25 cellular contexts compared by ENCODE assay signal in genomic region chr5:170446365-170446764, GRCh38. TPM values are rescaled to one million over a fixed set of nuclear protein-coding genes. Genes with fewer than 3 reads are reported as not detected.
"Had no signal": no experiment of that assay in that cellular context is flagged by ENCODE, and none has a peak within 500 bp of the region (broad histone marks: within the 10 kb centered on the region; RNA-seq: fewer than 3 reads in every experiment).

No MANE protein-coding gene starts in this region.

- H3K4me3 ChIP-seq: stomach, suprapubic skin, testis, thoracic aorta, thyroid gland, tibial artery, tibial nerve, transverse colon, upper lobe of left lung, upper lobe of right lung, uterus had no signal

- H3K9me3 ChIP-seq: suprapubic skin, testis, thoracic aorta, thyroid gland, transverse colon, upper lobe of right lung, uterus had no signal

- ATAC-seq: stimulated activated effector memory CD8-positive, alpha-beta T cell treated with anti-CD3 and anti-CD28 coated beads, Interleukin-12 subunit alpha, Interleukin-12 subunit beta, amount 100 ng/mL, for 72 hours; stimulated activated memory B cell treated with anti-CD40 and anti-IgM and Interleukin-4, amounts not matched to agents 10 μg/mL and 1 μg/mL and 100 μg/mL, for 72 hours; stimulated activated naive B cell treated with anti-CD40 and anti-IgM and Interleukin-4, amounts not matched to agents 10 μg/mL and 1 μg/mL and 100 μg/mL, for 72 hours; stimulated activated naive CD8-positive, alpha-beta T cell treated with anti-CD3 and anti-CD28 coated beads, Interleukin-15, amount 100 ng/mL, for 72 hours; stimulated activated naive CD8-positive, alpha-beta T cell treated with anti-CD3 and anti-CD28 coated beads, Interleukin-15, Interleukin-2, amounts not matched to agents 100 U/mL and 50 U/mL, for 24 hours; upper lobe of right lung had no signal

- H3K4me1 ChIP-seq: stomach, suprapubic skin, testis, thyroid gland, tibial artery, tibial nerve, transverse colon, upper lobe of left lung, upper lobe of right lung, uterus had no signal

- DNase-seq: stimulated activated CD4-positive, alpha-beta T cell treated with anti-CD3 and anti-CD28 coated beads, Interleukin-2, amount 100 ng/mL, for 48 hours; stimulated activated CD4-positive, alpha-beta T cell treated with anti-CD3 and anti-CD28 coated beads, Interleukin-4, amount 100 ng/mL, for 1 hour; stimulated activated CD4-positive, alpha-beta T cell treated with anti-CD3 and anti-CD28 coated beads, Interleukin-4, amount 100 ng/mL, for 24 hours; stimulated activated CD4-positive, alpha-beta T cell treated with anti-CD3 and anti-CD28 coated beads, Interleukin-4, amount 100 ng/mL, for 4 hours; stimulated activated CD8-positive, alpha-beta memory T cell treated with anti-CD3 and anti-CD28 coated beads, Interleukin-4, amount 100 ng/mL, for 48 hours; stimulated activated naive B cell treated with anti-CD40 and anti-IgM and Interleukin-4, amounts not matched to agents 10 μg/mL and 1 μg/mL and 100 μg/mL, for 72 hours; stimulated activated naive CD4-positive, alpha-beta T cell; stimulated activated naive CD4-positive, alpha-beta T cell treated with Interleukin-2 at 50 U/mL for 16 hours; stimulated activated naive CD8-positive, alpha-beta T cell treated with anti-CD3 and anti-CD28 coated beads, Interleukin-15, amount 100 ng/mL, for 72 hours; stimulated activated naive CD8-positive, alpha-beta T cell treated with anti-CD3 and anti-CD28 coated beads, Interleukin-15, Interleukin-2, amounts not matched to agents 100 U/mL and 50 U/mL, for 24 hours; stomach; substantia nigra; testis; thyroid gland; tibial artery; transverse colon; upper lobe of left lung; upper lobe of right lung; uterus had no signal

- H3K27me3 ChIP-seq: stomach, suprapubic skin, testis, thyroid gland, tibial artery, tibial nerve, transverse colon, upper lobe of left lung, upper lobe of right lung, uterus had no signal

- H3K36me3 ChIP-seq: stomach, suprapubic skin, thoracic aorta, thyroid gland, tibial artery, tibial nerve, transverse colon, upper lobe of left lung, upper lobe of right lung, uterus had no signal

- H3K27ac ChIP-seq: stomach, suprapubic skin, testis, thoracic aorta, thyroid gland, tibial artery, tibial nerve, transverse colon, upper lobe of left lung, upper lobe of right lung, uterus had no signal

RNA-seq across cellular contexts. Expression of gene KCNIP1, which starts 57.5 kb away (rescaled TPM):
- total RNA-seq: thoracic aorta, ureter had no signal
